8 cellular contexts compared by ENCODE assay signal in the genomic region with DNA sequence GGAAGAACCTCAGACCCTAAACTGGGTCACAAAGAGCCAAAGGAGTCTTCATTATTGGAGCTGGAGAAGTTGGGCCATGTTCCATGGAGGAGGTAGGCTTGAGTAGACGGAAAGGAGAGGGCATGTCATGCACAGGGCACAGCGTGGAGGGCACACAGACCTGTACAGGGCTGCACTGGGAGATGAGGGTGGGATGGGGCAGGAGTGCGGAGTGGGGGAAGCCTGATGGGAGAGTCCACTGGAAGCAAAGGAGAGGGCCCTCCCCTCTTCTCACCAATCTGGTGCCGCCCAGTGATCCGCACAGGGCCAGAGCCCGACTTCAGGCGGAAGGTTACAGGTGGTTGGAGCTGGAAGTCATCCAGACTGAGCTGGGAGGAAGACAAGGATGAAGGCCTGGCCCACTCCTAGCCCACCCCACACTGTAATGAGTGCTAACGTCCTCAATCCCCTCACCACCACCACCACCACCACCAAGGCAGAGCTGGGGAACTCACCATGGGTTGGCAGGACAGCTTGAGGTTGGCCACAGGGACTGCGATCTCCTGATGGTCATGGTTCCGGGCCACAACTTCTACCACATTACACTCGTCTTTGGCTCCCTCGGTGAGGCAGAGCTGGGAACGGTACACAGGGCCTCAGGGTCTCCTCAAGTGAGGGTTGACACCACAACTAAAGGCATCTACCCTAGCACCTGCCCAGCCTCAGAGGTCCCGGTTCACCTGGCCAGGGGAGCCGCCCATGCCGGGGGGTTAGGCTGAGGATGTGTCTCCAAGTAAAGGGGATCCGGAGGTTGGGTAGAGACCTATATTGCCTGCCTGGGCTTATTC. TPM values are rescaled to one million over a fixed set of nuclear protein-coding genes. Genes with fewer than 3 reads are reported as not detected.
DNase-seq lines count a peak whose midpoint lies in the region; TF ChIP-seq lines count a peak whose summit lies in the region.

No MANE protein-coding gene starts in this region.

- no TSS peak for BruUV-seq in mammary epithelial cell (replicated peaks; lab: Mats Ljungman, UMichigan)

- H4K20me1 ChIP-seq in mammary epithelial cell (ENCODE audit: insufficient read depth, low read length): no peaks in the 10 kb centered on the region

- H3K4me3 ChIP-seq in AG04449 (ENCODE audit: low read depth, low read length) (peak overlapping the region; percentile 84), HUES48 (ENCODE audit: low read depth, low read length) (peak overlapping the region; percentile 89), mammary epithelial cell (replicated peaks in 1 of 3; ENCODE audit: insufficient read depth in 1 of 3, low read depth in 2 of 3, low read length in 3 of 3) (peak overlapping the region; percentile 81 to 91 (median 87)), mononuclear cell (ENCODE audit: low read length) (peak overlapping the region; percentile 52)

- peak overlapping the region; percentile 89 for H2AFZ ChIP-seq in mammary epithelial cell (ENCODE audit: low read depth, low read length)

- POLR2A ChIA-PET in AG04449 (lab: Yijun Ruan, JAX): interaction anchor here (1.0 kb wide), 1 partner anchor 212 kb away, joined by 3 read pairs; no protein-coding TSS in a partner anchor

- DNase-seq in AG04449 (ENCODE audit: low read depth, low spot score): no peak
- DNase-seq in mammary epithelial cell: no peak
- no peak for DNase-seq in NCI-H1694 (lab: John Stamatoyannopoulos, UW)
- no peak for DNase-seq in NCI-H748 (lab: John Stamatoyannopoulos, UW; ENCODE audit: unreplicated experiment)
- no peak for DNase-seq in COLO668 (lab: John Stamatoyannopoulos, UW; ENCODE audit: unreplicated experiment)
- DNase-seq in mucosa of gallbladder (ENCODE audit: low spot score): no peak

- dilution Hi-C loops in mammary epithelial cell (cut with HindIII; ENCODE audit: low sequenced_read_pairs): no loop called here

- WGBS in mammary epithelial cell (ENCODE audit: low coverage, missing lambda C conversion rate): 55% methylated on average over 13 of the region's 17 CpGs

- no peaks in the 10 kb centered on the region for H3K9me3 ChIP-seq in HUES48 (ENCODE audit: control insufficient read depth, insufficient read depth, low read length)
- H3K9me3 ChIP-seq in mammary epithelial cell (replicated peaks; ENCODE audit: insufficient read depth, low read length): no peaks in the 10 kb centered on the region
- H3K9me3 ChIP-seq in mononuclear cell (ENCODE audit: low read depth, low read length): no peaks in the 10 kb centered on the region

- H3K4me2 ChIP-seq in mammary epithelial cell (ENCODE audit: insufficient read depth, low read depth, low read length): peak overlapping the region; percentile 92

- H3K4me1 ChIP-seq in HUES48 (ENCODE audit: control insufficient read depth, insufficient read depth, low read length) (peaks cover 36% of the 10 kb centered on the region), mammary epithelial cell (ENCODE audit: insufficient read depth, low read length) (peaks cover 41% of the 10 kb centered on the region), mononuclear cell (ENCODE audit: insufficient read depth, low read length) (peaks cover 58% of the 10 kb centered on the region)

- no peak overlapping the region for H3K27ac ChIP-seq in HUES48 (ENCODE audit: low read depth, low read length)
- peak overlapping the region; percentile 53 for H3K27ac ChIP-seq in mammary epithelial cell (ENCODE audit: insufficient read depth, low read depth, low read length)

- intact Hi-C loops in mammary epithelial cell (cut with micrococcal nuclease): loop anchor here (1.0 to 5.0 kb wide), 8 partner anchors 35 to 621 kb away; a partner anchor contains a TSS

- peaks cover 27% of the 10 kb centered on the region for H3K79me2 ChIP-seq in mammary epithelial cell (ENCODE audit: insufficient read depth, low read length)

- H3K27me3 ChIP-seq in HUES48 (ENCODE audit: control insufficient read depth, insufficient read depth, low read length) (peaks cover 17% of the 10 kb centered on the region), mammary epithelial cell (ENCODE audit: insufficient read depth, low read length) (no peaks in the 10 kb centered on the region), mononuclear cell (ENCODE audit: insufficient read depth, low read length) (peaks cover 21% of the 10 kb centered on the region)

- peak overlapping the region; percentile 88; the same call in 1 of the 2 replicates for H3K9ac ChIP-seq in HUES48 (ENCODE audit: low read depth, low read length)
- peak overlapping the region; percentile 87 for H3K9ac ChIP-seq in mammary epithelial cell (ENCODE audit: insufficient read depth, low read length)

- TF ChIP-seq CTCF in AG04449 (IDR thresholded peaks at IDR 0.05; ENCODE audit: insufficient read depth, low read length, missing control alignments): no peak
- no peak for TF ChIP-seq CTCF in mammary epithelial cell (conservative IDR thresholded peaks at IDR 0.05 in 1 of 2, IDR thresholded peaks at IDR 0.05 in 1 of 2; ENCODE audit: extremely low read depth in 1 of 2, insufficient read depth in 1 of 2, low read depth in 1 of 2, low read length in 2 of 2)

- CTCF ChIA-PET in AG04449 (lab: Yijun Ruan, JAX): interaction anchor here (0.6 to 9.3 kb wide), 31 partner anchors 9 to 828 kb away, joined by 3 to 265 read pairs (median 5); a partner anchor contains a TSS
- CTCF ChIA-PET in mammary epithelial cell (lab: Charles Lee; ENCODE audit: low non-redundant PET): interaction anchor here (0.6 to 1.1 kb wide), 2 partner anchors 180 to 231 kb away, joined by 3 to 4 read pairs; no protein-coding TSS in a partner anchor

- in situ Hi-C loops in mammary epithelial cell (cut with MboI; ENCODE audit: low sequenced_read_pairs in 2 of 2): loop anchor here (5.0 to 25.0 kb wide), 3 partner anchors 175 to 570 kb away; no protein-coding TSS in a partner anchor

- H3K36me3 ChIP-seq in HUES48 (ENCODE audit: control insufficient read depth, insufficient read depth, low read length) (peaks cover 31% of the 10 kb centered on the region), mammary epithelial cell (ENCODE audit: insufficient read depth, low read length) (peaks cover 16% of the 10 kb centered on the region)

RNA-seq across cellular contexts. Expression of a gene that starts 1.0 kb away (rescaled TPM):
- 100 to 1,000 TPM in 1 of 2 donors, 10 to 100 TPM in 1; 99.4 to 104 TPM for total RNA-seq in mammary epithelial cell
- polyA plus RNA-seq in mammary epithelial cell: 132 TPM
- polyA minus RNA-seq in mammary epithelial cell: 73.4 TPM
- total RNA-seq in mononuclear cell: 28.5 TPM
- total RNA-seq in mucosa of gallbladder: 17.7 TPM

RNA-seq across cellular contexts. Expression of a gene that starts 6.3 kb away (rescaled TPM):
- total RNA-seq in mammary epithelial cell: not detected
- polyA plus RNA-seq in mammary epithelial cell: not detected
- polyA minus RNA-seq in mammary epithelial cell: not detected
- total RNA-seq in mononuclear cell: not detected
- not detected for total RNA-seq in mucosa of gallbladder

RNA-seq across cellular contexts. Expression of a gene that starts 36.0 kb away (rescaled TPM):
- total RNA-seq in mammary epithelial cell (10 to 100 TPM; 82.4 to 97.5 TPM), mononuclear cell (346 TPM), mucosa of gallbladder (104 TPM)
- polyA plus RNA-seq in mammary epithelial cell: 22.1 TPM
- 211 TPM for polyA minus RNA-seq in mammary epithelial cell
